Comparison of ENCODE assay signal across 8 cellular contexts in the genomic region with DNA sequence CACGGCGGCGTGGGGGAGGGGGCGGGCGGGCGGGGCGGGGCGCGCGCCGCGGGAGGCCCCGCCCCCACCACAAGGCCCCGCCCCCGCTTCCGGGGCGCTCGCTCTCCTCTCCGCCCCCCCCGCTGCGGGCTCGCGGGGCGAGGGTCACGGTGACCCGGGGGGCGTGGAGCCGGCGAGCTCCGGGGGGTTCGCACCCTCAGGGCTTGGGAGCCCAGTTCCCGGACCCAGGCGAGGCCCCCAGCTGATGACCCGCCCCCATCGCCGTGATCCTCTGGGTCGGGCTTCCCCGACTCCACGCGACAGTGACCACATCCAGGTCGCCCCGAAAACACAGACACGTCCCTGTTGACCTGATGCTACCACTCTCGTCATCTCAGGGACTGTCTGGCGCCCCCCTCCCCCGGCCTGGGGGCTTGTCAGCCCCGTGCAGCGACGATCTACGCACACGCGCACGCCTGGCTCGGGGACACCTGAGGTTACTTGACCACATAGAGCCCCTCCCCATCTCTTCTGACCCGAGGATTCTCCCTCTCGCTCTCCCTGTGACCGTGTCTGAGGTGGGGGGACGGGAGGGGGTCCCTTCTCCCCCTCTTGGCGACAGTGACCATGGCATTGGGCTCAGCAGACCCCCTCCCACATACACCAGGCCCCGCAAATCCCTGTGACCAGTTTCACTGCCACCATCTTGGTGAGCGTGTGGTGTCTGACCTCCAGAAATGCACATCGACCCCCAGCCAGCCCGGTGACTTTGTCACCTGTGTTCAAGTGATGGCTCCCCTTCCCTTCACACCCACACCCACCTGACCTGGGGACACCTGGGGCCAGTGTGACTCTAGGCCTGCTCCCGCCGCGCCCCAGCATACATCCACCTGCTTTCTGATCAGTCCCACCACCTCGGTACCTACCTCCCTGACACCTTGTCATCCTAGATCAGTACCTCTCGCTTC. TPM values are rescaled to one million over a fixed set of nuclear protein-coding genes. Genes with fewer than 3 reads are reported as not detected.
DNase-seq lines count a peak whose midpoint lies in the region; ATAC-seq, FAIRE-seq and TF ChIP-seq lines count a peak whose summit lies in the region.

No MANE protein-coding gene starts in this region.

- FAIRE-seq in HTR-8/SVneo (lab: Jason Lieb, UNC) (peak; percentile 55), frontal cortex (lab: Jason Lieb, UNC) (no peak)

- ATAC-seq in activated T-cell treated with anti-CD3 and anti-CD28 coated beads, Interleukin-2, amount 50 U/mL, for 72 hours (replicated peaks in 1 of 2) = peak; percentile 59 to 61

- no CpG with 5 or more reads among the region's 68 CpGs for WGBS in trophoblast cell (ENCODE audit: extremely low coverage, insufficient coverage, insufficient read length)

- peaks cover 16% of the 10 kb centered on the region for H3K79me1 ChIP-seq in trophoblast cell (ENCODE audit: low read length)

- peak overlapping the region; percentile 71 for H3K4ac ChIP-seq in trophoblast cell (ENCODE audit: low read depth, low read length)

- peak overlapping the region; percentile 61 for H2AK5ac ChIP-seq in trophoblast cell (ENCODE audit: low read length)

- H3K9me3 ChIP-seq in trophoblast cell (ENCODE audit: insufficient read depth, low read depth, low read length) = peaks cover 2% of the 10 kb centered on the region

- peak overlapping the region; percentile 87 for H4K91ac ChIP-seq in trophoblast cell (ENCODE audit: low read depth, low read length)

- H3K79me2 ChIP-seq in trophoblast cell (ENCODE audit: control insufficient read depth, insufficient read depth, low read length, poor library complexity) = peaks cover 17% of the 10 kb centered on the region

- H3K18ac ChIP-seq in trophoblast cell (ENCODE audit: low read length) = peak overlapping the region; percentile 93

- H3K4me3 ChIP-seq in trophoblast cell (ENCODE audit: low read depth, low read length) = peak overlapping the region; percentile 91

- H3K27me3 ChIP-seq in trophoblast cell (ENCODE audit: insufficient read depth, low read length) = no peaks in the 10 kb centered on the region

- H3K4me1 Mint-ChIP-seq in activated T-cell treated with anti-CD3 and anti-CD28 coated beads, Interleukin-2, amount 50 U/mL, for 72 hours (ENCODE audit: low read depth) = peaks cover 43% of the 10 kb centered on the region

- TF ChIP-seq CTCF in GM20000 (IDR thresholded peaks at IDR 0.05; ENCODE audit: extremely low read depth, missing control alignments) = no peak

- peak overlapping the region; percentile 3 for H2BK12ac ChIP-seq in trophoblast cell (ENCODE audit: low read length)

- peak overlapping the region; percentile 86 for H3K27ac ChIP-seq in trophoblast cell (ENCODE audit: low read depth, low read length)

- H3K36me3 Mint-ChIP-seq in activated T-cell treated with anti-CD3 and anti-CD28 coated beads, Interleukin-2, amount 50 U/mL, for 72 hours (ENCODE audit: insufficient read depth in 2 of 2) = peaks cover 0 to 11% of the 10 kb centered on the region in 2 donors

- peak overlapping the region; percentile 87 for H3K9ac ChIP-seq in trophoblast cell (ENCODE audit: low read length)

- no peak overlapping the region for H3K23ac ChIP-seq in trophoblast cell (ENCODE audit: low read length)

- peak overlapping the region; percentile 91 for H4K12ac ChIP-seq in trophoblast cell (ENCODE audit: low read depth, low read length)

- H3K36me3 ChIP-seq in trophoblast cell (ENCODE audit: control insufficient read depth in 1 of 2, insufficient read depth in 2 of 2, low read length in 2 of 2) = peaks cover 11 to 13% of the 10 kb centered on the region in 2 experiments

- H3K27ac Mint-ChIP-seq in activated T-cell treated with anti-CD3 and anti-CD28 coated beads, Interleukin-2, amount 50 U/mL, for 72 hours = peak overlapping the region; percentile 96

- peak overlapping the region; percentile 92 to 96 for H3K4me3 Mint-ChIP-seq in activated T-cell treated with anti-CD3 and anti-CD28 coated beads, Interleukin-2, amount 50 U/mL, for 72 hours

- peak overlapping the region; percentile 85 for H3K14ac ChIP-seq in trophoblast cell (ENCODE audit: low read length)

- H3K27me3 Mint-ChIP-seq in activated T-cell treated with anti-CD3 and anti-CD28 coated beads, Interleukin-2, amount 50 U/mL, for 72 hours (ENCODE audit: low read depth) = no peaks in the 10 kb centered on the region

- H3K9me3 Mint-ChIP-seq in activated T-cell treated with anti-CD3 and anti-CD28 coated beads, Interleukin-2, amount 50 U/mL, for 72 hours = no peaks in the 10 kb centered on the region

- peak overlapping the region; percentile 97 for H4K8ac ChIP-seq in trophoblast cell (ENCODE audit: low read depth, low read length)

- H2BK120ac ChIP-seq in trophoblast cell (ENCODE audit: insufficient read depth, low read length, poor library complexity) = peak overlapping the region; percentile 82

- H3K4me1 ChIP-seq in trophoblast cell (ENCODE audit: control insufficient read depth in 1 of 2, insufficient read depth in 2 of 2, low read length in 2 of 2) = peaks cover 13 to 15% of the 10 kb centered on the region in 2 experiments

- H2BK5ac ChIP-seq in trophoblast cell (ENCODE audit: low read depth, low read length, poor library complexity) = peak overlapping the region; percentile 88

- DNase-seq in ELR (ENCODE audit: low read depth) = peak; percentile 49
- peak; percentile 88 for DNase-seq in GM20000 (ENCODE audit: low spot score)
- DNase-seq in HTR-8/SVneo (ENCODE audit: insufficient read length, low spot score) = no peak
- peak; percentile 73 to 74 for DNase-seq in activated T-cell treated with anti-CD3 and anti-CD28 coated beads, Interleukin-2, amount 50 U/mL, for 72 hours
- peak; percentile 87 to 91 for DNase-seq in frontal cortex (ENCODE audit: low spot score in 2 of 2)
- DNase-seq in trophoblast cell = peak in 1 of 2 donors; percentile 46
- no peak for DNase-seq in Ammon's horn (ENCODE audit: low spot score)
- DNase-seq in HPDE6-E6E7 (ENCODE audit: extremely low spot score) = no peak

- H3K4me2 ChIP-seq in trophoblast cell (ENCODE audit: low read length) = peak overlapping the region; percentile 91

- H2AFZ ChIP-seq in trophoblast cell (ENCODE audit: insufficient read depth, low read length, poor library complexity) = peak overlapping the region; percentile 82

RNA-seq across cellular contexts. Expression of gene MAP2K7, which starts 0.7 kb away (rescaled TPM):
- 10 to 100 TPM; 40.2 to 40.3 TPM for total RNA-seq in activated T-cell treated with anti-CD3 and anti-CD28 coated beads, Interleukin-2, amount 50 U/mL, for 72 hours
- total RNA-seq in frontal cortex = 5.7 TPM
- polyA plus RNA-seq in trophoblast cell (2013) = 32.6 and 34.8 TPM in 2 replicates

RNA-seq across cellular contexts. Expression of gene TGFBR3L, which starts 10.3 kb away (rescaled TPM):
- 1 to 10 TPM; 7.4 to 9.7 TPM for total RNA-seq in activated T-cell treated with anti-CD3 and anti-CD28 coated beads, Interleukin-2, amount 50 U/mL, for 72 hours
- total RNA-seq in frontal cortex = not detected
- 0.64 and 0.90 TPM in 2 replicates for polyA plus RNA-seq in trophoblast cell (2013)

RNA-seq across cellular contexts. Expression of gene SNAPC2, which starts 15.8 kb away (rescaled TPM):
- total RNA-seq in activated T-cell treated with anti-CD3 and anti-CD28 coated beads, Interleukin-2, amount 50 U/mL, for 72 hours = 10 to 100 TPM; 23.7 to 25.5 TPM
- 4.9 TPM for total RNA-seq in frontal cortex
- 16.9 and 18.3 TPM in 2 replicates for polyA plus RNA-seq in trophoblast cell (2013)

RNA-seq across cellular contexts. Expression of gene LRRC8E, which starts 16.0 kb away (rescaled TPM):
- total RNA-seq in activated T-cell treated with anti-CD3 and anti-CD28 coated beads, Interleukin-2, amount 50 U/mL, for 72 hours = not detected
- not detected for total RNA-seq in frontal cortex
- polyA plus RNA-seq in trophoblast cell (2013) = 2.3 and 2.4 TPM in 2 replicates

RNA-seq across cellular contexts. Expression of gene CTXN1, which starts 21.6 kb away (rescaled TPM):
- under 1 TPM; 0.50 to 0.63 TPM for total RNA-seq in activated T-cell treated with anti-CD3 and anti-CD28 coated beads, Interleukin-2, amount 50 U/mL, for 72 hours
- total RNA-seq in frontal cortex = 9.4 TPM
- 21.5 and 23.0 TPM in 2 replicates for polyA plus RNA-seq in trophoblast cell (2013)

Comparison
In these comparisons a context has a peak if more than half of its experiments do, and no peak if none do; other contexts are left out.
1. DNase-seq: peak in ELR (single experiment), GM20000 (single experiment), activated T-cell treated with anti-CD3 and anti-CD28 coated beads, Interleukin-2, amount 50 U/mL, for 72 hours (2 of 2) and frontal cortex (2 of 2); none in HTR-8/SVneo (single experiment), Ammon's horn (single experiment) and HPDE6-E6E7 (single experiment).